In the genomic region with DNA sequence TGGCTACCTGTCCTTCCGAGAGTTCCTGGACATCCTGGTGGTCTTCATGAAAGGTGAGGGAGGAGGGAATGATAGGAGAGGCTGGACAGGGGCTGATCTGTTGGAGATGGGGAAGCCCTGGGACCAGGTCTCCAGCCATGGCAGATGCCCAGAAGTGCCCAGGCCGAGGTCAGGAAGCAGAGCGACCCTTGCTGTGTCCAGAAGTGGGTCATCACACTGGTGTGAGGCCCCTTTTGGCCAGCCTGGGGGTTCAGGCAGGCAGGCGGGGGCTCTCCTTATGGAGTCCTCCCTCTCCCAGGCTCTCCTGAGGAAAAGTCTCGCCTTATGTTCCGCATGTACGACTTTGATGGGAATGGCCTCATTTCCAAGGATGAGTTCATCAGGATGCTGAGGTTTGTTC, we compare ENCODE assay signal across 27 cellular contexts. TPM values are rescaled to one million over a fixed set of nuclear protein-coding genes. Genes with fewer than 3 reads are reported as not detected.
"Had no signal": no experiment of that assay in that cellular context is flagged by ENCODE, and none has a peak within 500 bp of the region (broad histone marks: within the 10 kb centered on the region; RNA-seq: fewer than 3 reads in every experiment).

No MANE protein-coding gene starts in this region.

- H3K36me3 ChIP-seq: ascending aorta had no signal

- H3K4me3 Mint-ChIP-seq: activated CD8-positive, alpha-beta T cell treated with anti-CD3 and anti-CD28 coated beads for 36 hours; activated naive CD4-positive, alpha-beta T cell treated with anti-CD3 and anti-CD28 coated beads, Interleukin-2, amount 50 U/mL, for 24 hours; activated T-cell treated with anti-CD3 and anti-CD28 coated beads, Interleukin-2, amount 50 U/mL, for 72 hours; central memory CD8-positive, alpha-beta T cell had no signal

- DNase-seq: activated CD4-positive, alpha-beta T cell treated with anti-CD3 and anti-CD28 coated beads for 4 hours; activated CD8-positive, alpha-beta memory T cell treated with anti-CD3 and anti-CD28 coated beads, Interleukin-2, amount 50 U/mL, for 4 hours; activated CD8-positive, alpha-beta T cell treated with anti-CD3 and anti-CD28 coated beads for 36 hours; activated T-cell treated with anti-CD3 and anti-CD28 coated beads, Interleukin-2, amount 50 U/mL, for 72 hours; body of pancreas; Kasumi-1; KBM-7; NCI-H1048; NCI-H1417 treated with DMSO at 0.1 percent for 48 hours; NCI-H1694; NCI-H2029; NCI-H2107; NCI-H2171 treated with DMSO at 0.1 percent for 48 hours; NCI-H345; NCI-H510A; NCI-H526 treated with DMSO at 0.1 percent for 48 hours; NCI-H82; T-helper 1 cell had no signal

- H3K36me3 Mint-ChIP-seq: activated naive CD4-positive, alpha-beta T cell treated with anti-CD3 and anti-CD28 coated beads, Interleukin-2, amount 50 U/mL, for 24 hours had no signal

- H3K4me3 ChIP-seq: ascending aorta, body of pancreas, SK-N-MC had no signal

- H3K4me1 ChIP-seq: ascending aorta, body of pancreas had no signal

- H3K4me1 Mint-ChIP-seq: activated naive CD4-positive, alpha-beta T cell treated with anti-CD3 and anti-CD28 coated beads, Interleukin-2, amount 50 U/mL, for 24 hours had no signal

- H3K9me3 Mint-ChIP-seq: activated CD8-positive, alpha-beta T cell treated with anti-CD3 and anti-CD28 coated beads for 36 hours; activated naive CD4-positive, alpha-beta T cell treated with anti-CD3 and anti-CD28 coated beads, Interleukin-2, amount 50 U/mL, for 24 hours; activated T-cell treated with anti-CD3 and anti-CD28 coated beads, Interleukin-2, amount 50 U/mL, for 72 hours; central memory CD8-positive, alpha-beta T cell had no signal

- ATAC-seq: activated CD4-positive, CD25-positive, alpha-beta regulatory T cell treated with anti-CD3 and anti-CD28 coated beads, Interleukin-2, amount 50 U/mL, for 24 hours; activated CD8-positive, alpha-beta T cell treated with anti-CD3 and anti-CD28 coated beads for 36 hours; activated T-cell treated with anti-CD3 and anti-CD28 coated beads, Interleukin-2, amount 50 U/mL, for 72 hours; body of pancreas; Right ventricle myocardium inferior had no signal

- H3K27me3 Mint-ChIP-seq: activated CD8-positive, alpha-beta T cell treated with anti-CD3 and anti-CD28 coated beads for 36 hours; activated naive CD4-positive, alpha-beta T cell treated with anti-CD3 and anti-CD28 coated beads, Interleukin-2, amount 50 U/mL, for 24 hours; central memory CD8-positive, alpha-beta T cell had no signal

- H3K27me3 ChIP-seq: ascending aorta, body of pancreas had no signal

- H3K27ac ChIP-seq: ascending aorta, body of pancreas, SK-N-MC had no signal

- H3K27ac Mint-ChIP-seq: activated CD8-positive, alpha-beta T cell treated with anti-CD3 and anti-CD28 coated beads for 36 hours; activated naive CD4-positive, alpha-beta T cell treated with anti-CD3 and anti-CD28 coated beads, Interleukin-2, amount 50 U/mL, for 24 hours; activated T-cell treated with anti-CD3 and anti-CD28 coated beads, Interleukin-2, amount 50 U/mL, for 72 hours had no signal

- H3K9me3 ChIP-seq: ascending aorta, body of pancreas had no signal

RNA-seq across cellular contexts. Expression of gene DUOX1, which starts 17.8 kb away (rescaled TPM):
- total RNA-seq: activated CD8-positive, alpha-beta T cell treated with anti-CD3 and anti-CD28 coated beads for 36 hours; OCI-LY7; RPMI7951; T-helper 2 cell treated with Interferon-gamma antibody and Interleukin-4, amounts not matched to agents 100 ng/mL and 5 ng/mL, for 36 hours had no signal

RNA-seq across cellular contexts. Expression of gene DUOXA1, which starts 17.9 kb away (rescaled TPM):
- total RNA-seq: activated CD8-positive, alpha-beta T cell treated with anti-CD3 and anti-CD28 coated beads for 36 hours; body of pancreas; OCI-LY7; RPMI7951; T-helper 2 cell treated with Interferon-gamma antibody and Interleukin-4, amounts not matched to agents 100 ng/mL and 5 ng/mL, for 36 hours had no signal

RNA-seq across cellular contexts. Expression of gene DUOXA2, which starts 33.5 kb away (rescaled TPM):
- total RNA-seq: activated CD8-positive, alpha-beta T cell treated with anti-CD3 and anti-CD28 coated beads for 36 hours; activated T-cell treated with anti-CD3 and anti-CD28 coated beads, Interleukin-2, amount 50 U/mL, for 72 hours; body of pancreas; OCI-LY7; Right ventricle myocardium inferior; RPMI7951; T-helper 2 cell treated with Interferon-gamma antibody and Interleukin-4, amounts not matched to agents 100 ng/mL and 5 ng/mL, for 36 hours had no signal

RNA-seq across cellular contexts. Expression of gene DUOX2, which starts 33.6 kb away (rescaled TPM):
- total RNA-seq: RPMI7951; T-helper 2 cell treated with Interferon-gamma antibody and Interleukin-4, amounts not matched to agents 100 ng/mL and 5 ng/mL, for 36 hours had no signal
